Comparison of ENCODE assay signal across 28 cellular contexts in the genomic region with DNA sequence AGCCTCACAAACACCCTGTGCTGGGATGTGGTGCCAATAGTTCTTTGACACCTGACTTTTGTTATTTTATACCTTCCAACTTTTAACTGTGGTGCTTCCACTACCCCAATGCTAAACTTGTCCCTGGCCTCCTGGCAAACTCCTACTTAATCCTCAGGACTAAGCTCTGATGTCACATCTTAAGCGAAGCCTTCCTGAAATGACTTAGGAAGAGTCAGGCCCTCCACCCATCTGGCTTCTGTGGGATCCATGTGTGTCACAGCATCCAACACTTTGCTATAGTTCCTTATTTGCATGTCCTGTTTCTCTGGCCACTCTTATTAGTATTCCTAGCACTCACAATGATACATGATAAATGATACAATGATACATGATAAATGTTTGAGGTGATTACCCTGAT.
"Had no signal": no experiment of that assay in that cellular context is flagged by ENCODE, and none has a peak within 500 bp of the region (broad histone marks: within the 10 kb centered on the region; RNA-seq: fewer than 3 reads in every experiment).

No MANE protein-coding gene starts in this region.

- ATAC-seq: activated CD4-positive, alpha-beta T cell treated with anti-CD3 and anti-CD28 coated beads for 36 hours; activated T-helper 17 cell treated with anti-CD3 and anti-CD28 coated beads, Interleukin-2, amount 50 U/mL, for 72 hours; K562 had no signal

- H3K4me1 ChIP-seq: Peyer's patch had no signal

- H3K36me3 Mint-ChIP-seq: activated naive CD4-positive, alpha-beta T cell treated with anti-CD3 and anti-CD28 coated beads, Interleukin-2, amount 10 ng/mL, durations not matched to agents 7 days and 5 days had no signal

- H3K4me3 ChIP-seq: cardiac muscle cell, K562, Peyer's patch had no signal

- H3K4me3 Mint-ChIP-seq: activated CD4-positive, alpha-beta memory T cell treated with anti-CD3 and anti-CD28 coated beads, Interleukin-2, amount 10 ng/mL, durations not matched to agents 7 days and 5 days; activated CD4-positive, alpha-beta T cell treated with anti-CD3 and anti-CD28 coated beads for 36 hours; activated naive CD4-positive, alpha-beta T cell treated with anti-CD3 and anti-CD28 coated beads, Interleukin-2, amount 10 ng/mL, durations not matched to agents 7 days and 5 days; activated naive CD8-positive, alpha-beta T cell treated with anti-CD3 and anti-CD28 coated beads for 36 hours; activated T-helper 17 cell treated with anti-CD3 and anti-CD28 coated beads, Interleukin-2, amount 50 U/mL, for 72 hours had no signal

- H3K36me3 ChIP-seq: brain microvascular endothelial cell, cardiac muscle cell, Peyer's patch had no signal

- H3K9me3 ChIP-seq: Peyer's patch had no signal

- H3K27me3 ChIP-seq: brain microvascular endothelial cell, cardiac muscle cell, Peyer's patch had no signal

- H3K9me3 Mint-ChIP-seq: activated CD4-positive, alpha-beta memory T cell treated with anti-CD3 and anti-CD28 coated beads, Interleukin-2, amount 10 ng/mL, durations not matched to agents 7 days and 5 days; activated naive CD4-positive, alpha-beta T cell treated with anti-CD3 and anti-CD28 coated beads, Interleukin-2, amount 10 ng/mL, durations not matched to agents 7 days and 5 days had no signal

- DNase-seq: activated CD4-positive, alpha-beta memory T cell treated with anti-CD3 and anti-CD28 coated beads, Interleukin-2, amount 10 ng/mL, durations not matched to agents 7 days and 5 days; activated CD4-positive, alpha-beta T cell treated with anti-CD3 and anti-CD28 coated beads for 36 hours; activated CD4-positive, alpha-beta T cell treated with anti-CD3 and anti-CD28 coated beads, Interleukin-2, amount 50 U/mL, for 1 hour; activated gamma-delta T cell; activated naive CD4-positive, alpha-beta T cell treated with anti-CD3 and anti-CD28 coated beads, Interleukin-2, amount 10 ng/mL, durations not matched to agents 7 days and 5 days; activated naive CD8-positive, alpha-beta T cell treated with anti-CD3 and anti-CD28 coated beads for 36 hours; activated T-cell treated with anti-CD3 and anti-CD28 coated beads for 4 hours; activated T-cell treated with anti-CD3 and anti-CD28 coated beads, Interleukin-2, amount 50 U/mL, for 48 hours; brain microvascular endothelial cell; cerebellar nuclear complex; Karpas-422; MM.1S; NCI-H1105 treated with DMSO at 0.1 percent for 48 hours; NCI-H1436 treated with DMSO at 0.1 percent for 48 hours; NCI-H187 treated with DMSO at 0.1 percent for 48 hours; NCI-H2081 treated with DMSO at 0.1 percent for 48 hours; NCI-H2171; NCI-H2227 treated with DMSO at 0.1 percent for 48 hours; NCI-H774; NK-92 treated with Interleukin-12 subunit alpha and Interleukin-12 subunit beta, amount 100 ng/mL, for 24 hours; Peyer's patch; SHP77 treated with DMSO at 0.1 percent for 48 hours; T-helper 1 cell had no signal

- H3K4me1 Mint-ChIP-seq: activated CD4-positive, alpha-beta memory T cell treated with anti-CD3 and anti-CD28 coated beads, Interleukin-2, amount 10 ng/mL, durations not matched to agents 7 days and 5 days; activated CD4-positive, alpha-beta T cell treated with anti-CD3 and anti-CD28 coated beads for 36 hours; activated naive CD4-positive, alpha-beta T cell treated with anti-CD3 and anti-CD28 coated beads, Interleukin-2, amount 10 ng/mL, durations not matched to agents 7 days and 5 days; activated naive CD8-positive, alpha-beta T cell treated with anti-CD3 and anti-CD28 coated beads for 36 hours; activated T-helper 17 cell treated with anti-CD3 and anti-CD28 coated beads, Interleukin-2, amount 50 U/mL, for 72 hours had no signal

- H3K27ac ChIP-seq: brain microvascular endothelial cell, cardiac muscle cell, Peyer's patch, RWPE1, VCaP had no signal

- H3K27me3 Mint-ChIP-seq: activated CD4-positive, alpha-beta memory T cell treated with anti-CD3 and anti-CD28 coated beads, Interleukin-2, amount 10 ng/mL, durations not matched to agents 7 days and 5 days; activated CD4-positive, alpha-beta T cell treated with anti-CD3 and anti-CD28 coated beads for 36 hours; activated naive CD4-positive, alpha-beta T cell treated with anti-CD3 and anti-CD28 coated beads, Interleukin-2, amount 10 ng/mL, durations not matched to agents 7 days and 5 days; activated naive CD8-positive, alpha-beta T cell treated with anti-CD3 and anti-CD28 coated beads for 36 hours; activated T-helper 17 cell treated with anti-CD3 and anti-CD28 coated beads, Interleukin-2, amount 50 U/mL, for 72 hours had no signal

- H3K27ac Mint-ChIP-seq: activated CD4-positive, alpha-beta memory T cell treated with anti-CD3 and anti-CD28 coated beads, Interleukin-2, amount 10 ng/mL, durations not matched to agents 7 days and 5 days; activated CD4-positive, alpha-beta T cell treated with anti-CD3 and anti-CD28 coated beads for 36 hours; activated naive CD4-positive, alpha-beta T cell treated with anti-CD3 and anti-CD28 coated beads, Interleukin-2, amount 10 ng/mL, durations not matched to agents 7 days and 5 days; activated naive CD8-positive, alpha-beta T cell treated with anti-CD3 and anti-CD28 coated beads for 36 hours; activated T-helper 17 cell treated with anti-CD3 and anti-CD28 coated beads, Interleukin-2, amount 50 U/mL, for 72 hours had no signal
